8 cellular contexts compared by ENCODE assay signal in genomic region chr5:61329729-61330128, GRCh38. TPM values are rescaled to one million over a fixed set of nuclear protein-coding genes. Genes with fewer than 3 reads are reported as not detected.
DNase-seq lines count a peak whose midpoint lies in the region; TF ChIP-seq lines count a peak whose summit lies in the region.

No MANE protein-coding gene starts in this region.

- H3K4me1 Mint-ChIP-seq in IgD-negative memory B cell: peaks cover 27 to 38% (median 30%) of the 10 kb centered on the region in 3 donors

- peaks cover 29% of the 10 kb centered on the region for H3K4me1 ChIP-seq in mesodermal cell (ENCODE audit: control insufficient read depth, insufficient read depth, low read length, poor library complexity, severe bottlenecking)

- CTCF ChIA-PET in BJ (lab: Yijun Ruan, JAX): interaction anchor here (1.0 to 2.3 kb wide), 4 partner anchors 15 to 274 kb away, joined by 3 to 6 read pairs (median 5); no protein-coding TSS in a partner anchor

- no peak for TF ChIP-seq CTCF in BJ (IDR thresholded peaks at IDR 0.05; ENCODE audit: insufficient read depth, low read depth, low read length)

- DNase-seq in BJ (ENCODE audit: low read depth): no peak
- peak; percentile 44 for DNase-seq in astrocyte of the hippocampus (ENCODE audit: low read depth, low spot score)
- DNase-seq in pons (ENCODE audit: low spot score): no peak
- no peak for DNase-seq in caudate nucleus (lab: John Stamatoyannopoulos, UW)
- no peak for DNase-seq in AG20443 (ENCODE audit: low spot score)
- DNase-seq in mucosa of gallbladder (ENCODE audit: low spot score): no peak

- H3K9me3 Mint-ChIP-seq in IgD-negative memory B cell: no peaks in the 10 kb centered on the region

- H3K4me3 ChIP-seq in BJ (ENCODE audit: low read depth, low read length): peak overlapping the region; percentile 79
- H3K4me3 ChIP-seq in mesodermal cell (ENCODE audit: extremely low read depth, insufficient read depth, low read length, poor library complexity, severe bottlenecking): peak overlapping the region; percentile 75

- H3K27me3 ChIP-seq in BJ (ENCODE audit: control insufficient read depth, insufficient read depth, low read length): no peaks in the 10 kb centered on the region

- H3K9me3 ChIP-seq in mesodermal cell (ENCODE audit: control insufficient read depth, low read length): no peaks in the 10 kb centered on the region

- H3K27ac Mint-ChIP-seq in IgD-negative memory B cell: peak overlapping the region; percentile 65 to 85 (median 74)

- POLR2A ChIA-PET in BJ (lab: Charles Lee): no interaction called here

- H3K27ac ChIP-seq in mesodermal cell (ENCODE audit: low read depth, low read length, severe bottlenecking): peak overlapping the region; percentile 94
- H3K27ac ChIP-seq in caudate nucleus (ENCODE audit: low read depth, low read length): no peak overlapping the region

- H3K36me3 Mint-ChIP-seq in IgD-negative memory B cell: peaks cover 2% of the 10 kb centered on the region

- peaks cover 7% of the 10 kb centered on the region for H3K27me3 Mint-ChIP-seq in IgD-negative memory B cell

- H3K4me3 Mint-ChIP-seq in IgD-negative memory B cell: peak overlapping the region; percentile 87 to 96 (median 92)

- WGBS in mesodermal cell (ENCODE audit: insufficient coverage in 2 of 2), 2 experiments: 4 to 12% methylated on average over 6 of the region's 8 CpGs

- no peaks in the 10 kb centered on the region for H3K36me3 ChIP-seq in BJ (ENCODE audit: control insufficient read depth, insufficient read depth, low read length)
- no peaks in the 10 kb centered on the region for H3K36me3 ChIP-seq in mesodermal cell (ENCODE audit: control insufficient read depth, insufficient read depth, low read length)

RNA-seq across cellular contexts. Expression of gene ZSWIM6, which starts 2.3 kb away (rescaled TPM):
- polyA plus RNA-seq in BJ (2011; rRNA removed) (11.1 and 11.8 TPM in 2 replicates), IgD-negative memory B cell (0.60 TPM)
- 22.9 and 28.0 TPM in 2 replicates for polyA minus RNA-seq in BJ (2011; rRNA and poly(A)+ RNA removed)
- 28.0 TPM for polyA plus RNA-seq in mesodermal cell (2013, experiment 1 of 2)
- polyA plus RNA-seq in mesodermal cell (2013, experiment 2 of 2): 24.4 TPM
- 23.5 TPM for total RNA-seq in mucosa of gallbladder
